ENCODE assay signal across 9 cellular contexts in the genomic region with DNA sequence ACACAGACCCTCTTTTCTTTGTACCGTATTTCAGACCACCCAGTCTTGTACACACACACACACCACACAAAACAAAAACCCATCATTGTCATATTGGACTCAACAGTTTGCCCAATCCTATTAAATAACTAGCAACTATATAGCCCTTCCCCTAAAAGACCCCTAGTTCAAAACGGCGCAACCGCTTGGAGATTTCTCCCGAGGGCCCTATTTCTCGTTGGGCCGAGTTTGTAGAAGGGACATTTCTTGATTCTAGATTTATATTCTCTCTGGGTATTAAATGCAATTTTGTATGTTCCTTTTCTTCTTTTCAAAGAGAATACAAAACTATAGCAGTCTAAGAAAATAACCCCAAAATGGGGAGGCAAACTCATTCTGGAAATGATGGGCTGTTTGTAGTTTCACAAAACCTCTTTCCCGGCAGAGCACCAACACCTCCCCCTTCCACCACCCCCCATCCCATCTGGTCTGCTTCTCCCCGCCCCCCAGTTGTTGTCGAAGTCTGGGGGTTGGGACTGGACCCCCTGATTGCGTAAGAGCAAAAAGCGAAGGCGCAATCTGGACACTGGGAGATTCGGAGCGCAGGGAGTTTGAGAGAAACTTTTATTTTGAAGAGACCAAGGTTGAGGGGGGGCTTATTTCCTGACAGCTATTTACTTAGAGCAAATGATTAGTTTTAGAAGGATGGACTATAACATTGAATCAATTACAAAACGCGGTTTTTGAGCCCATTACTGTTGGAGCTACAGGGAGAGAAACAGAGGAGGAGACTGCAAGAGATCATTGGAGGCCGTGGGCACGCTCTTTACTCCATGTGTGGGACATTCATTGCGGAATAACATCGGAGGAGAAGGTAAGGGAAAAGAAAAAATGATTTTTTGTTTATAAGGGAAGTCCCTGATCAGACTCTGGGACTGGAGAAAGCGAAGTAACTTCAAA. TPM values are rescaled to one million over a fixed set of nuclear protein-coding genes. Genes with fewer than 3 reads are reported as not detected.
DNase-seq lines count a peak whose midpoint lies in the region; ATAC-seq and TF ChIP-seq lines count a peak whose summit lies in the region.
"Had no signal": no experiment of that assay in that cellular context is flagged by ENCODE, and none has a peak within 500 bp of the region (broad histone marks: within the 10 kb centered on the region; RNA-seq: fewer than 3 reads in every experiment).

A gene (plus strand): TSS at position 731 of the 939 bp plus-strand sequence. CDS start 29,476 bp downstream, outside the sequence.

- ATAC-seq in activated T-helper 17 cell treated with anti-CD3 and anti-CD28 coated beads, Interleukin-2, amount 50 U/mL, for 72 hours (replicated peaks), result no peak
- ATAC-seq in right cardiac atrium (peak; percentile 20 to 54), sciatic nerve (peak; percentile 71), HG02870 (IDR thresholded peaks at IDR 0.05; ENCODE audit: unreplicated experiment) (no peak), GM18502 (IDR thresholded peaks at IDR 0.05; ENCODE audit: poor library complexity, unreplicated experiment) (no peak)

- POLR2A ChIA-PET in GM10248 (lab: Yijun Ruan, JAX), result no interaction called here

- H3K4me1 ChIP-seq in right cardiac atrium (ENCODE audit: control insufficient read depth, insufficient read depth, low read length), result peaks cover 7% of the 10 kb centered on the region

- H3K27ac Mint-ChIP-seq in activated T-helper 17 cell treated with anti-CD3 and anti-CD28 coated beads, Interleukin-2, amount 50 U/mL, for 72 hours, result no peak within 1 kb of the TSS

- no peaks in the 10 kb centered on the region for H3K9me3 ChIP-seq in right cardiac atrium (ENCODE audit: control insufficient read depth, low read length)

- H3K27ac ChIP-seq in right cardiac atrium (ENCODE audit: low read length), result peak within 1 kb of the TSS; percentile 41

- intact Hi-C loops in right cardiac atrium (cut with DNase I), result loop anchor here (5.0 to 10.0 kb wide), 7 partner anchors 322 to 1224 kb away; no protein-coding TSS in a partner anchor
- intact Hi-C loops in sciatic nerve (cut with DNase I), result no loop called here

- H3K4me1 Mint-ChIP-seq in activated T-helper 17 cell treated with anti-CD3 and anti-CD28 coated beads, Interleukin-2, amount 50 U/mL, for 72 hours, result peaks cover 5% of the 10 kb centered on the region

- peak within 1 kb of the TSS; percentile 59 for H3K4me3 Mint-ChIP-seq in activated T-helper 17 cell treated with anti-CD3 and anti-CD28 coated beads, Interleukin-2, amount 50 U/mL, for 72 hours

- H3K9me3 Mint-ChIP-seq in activated T-helper 17 cell treated with anti-CD3 and anti-CD28 coated beads, Interleukin-2, amount 50 U/mL, for 72 hours, result no peaks in the 10 kb centered on the region

- DNase-seq in GM04504 (ENCODE audit: low read depth), result peak; percentile 82
- peak; percentile 80 to 91 (median 88) for DNase-seq in right cardiac atrium
- peak; percentile 85 for DNase-seq in sciatic nerve (ENCODE audit: low spot score)
- no peak for DNase-seq in germinal center (ENCODE audit: low spot score)
- DNase-seq in GM10248 (ENCODE audit: extremely low spot score), result no peak

- peaks cover 63% of the 10 kb centered on the region for H3K27me3 Mint-ChIP-seq in activated T-helper 17 cell treated with anti-CD3 and anti-CD28 coated beads, Interleukin-2, amount 50 U/mL, for 72 hours

- peaks cover 6% of the 10 kb centered on the region for H3K36me3 Mint-ChIP-seq in activated T-helper 17 cell treated with anti-CD3 and anti-CD28 coated beads, Interleukin-2, amount 50 U/mL, for 72 hours (ENCODE audit: low read depth)

- WGBS in right cardiac atrium, result 18% methylated on average over 22 of the region's 22 CpGs

- CTCF ChIA-PET in GM10248 (lab: Yijun Ruan, JAX), result interaction anchor here (0.7 to 1.7 kb wide), 4 partner anchors 297 to 320 kb away, joined by 4 to 7 read pairs (median 6); no protein-coding TSS in a partner anchor

- no peak for TF ChIP-seq CTCF in GM10248 (IDR thresholded peaks at IDR 0.05; ENCODE audit: control extremely low read depth, extremely low read depth, low read depth, missing control alignments)

- H3K27me3 ChIP-seq in right cardiac atrium (ENCODE audit: control insufficient read depth, insufficient read depth), result no peaks in the 10 kb centered on the region

- H3K4me3 ChIP-seq in right cardiac atrium (ENCODE audit: low read length), result peak within 1 kb of the TSS; percentile 53

RNA-seq across cellular contexts. Expression of the gene that starts here (rescaled TPM):
- under 1 TPM; 0.50 to 0.56 TPM for total RNA-seq in activated T-helper 17 cell treated with anti-CD3 and anti-CD28 coated beads, Interleukin-2, amount 50 U/mL, for 72 hours
- total RNA-seq in right cardiac atrium (10 to 100 TPM; 43.7 to 76.7 (median 73.6) TPM), sciatic nerve (131 TPM)
- polyA plus RNA-seq in right cardiac atrium, result 15.1 TPM
- total RNA-seq: HT1080 had no signal

Comparison
In these comparisons a context has a peak if more than half of its experiments do, and no peak if none do; other contexts are left out.
1. RNA of the gene that starts here (total RNA-seq): 131 TPM in sciatic nerve (single experiment) and 43.7 to 76.7 TPM in right cardiac atrium; 0.50 to 0.56 TPM in activated T-helper 17 cell treated with anti-CD3 and anti-CD28 coated beads, Interleukin-2, amount 50 U/mL, for 72 hours; every median in the first group is over 10 times any median in the second.
2. DNase-seq: peak in GM04504 (single experiment), right cardiac atrium (3 of 3) and sciatic nerve (single experiment); none in germinal center (single experiment) and GM10248 (single experiment).
3. ATAC-seq: peak in right cardiac atrium (2 of 2) and sciatic nerve (single experiment); none in activated T-helper 17 cell treated with anti-CD3 and anti-CD28 coated beads, Interleukin-2, amount 50 U/mL, for 72 hours (single experiment), HG02870 (single experiment) and GM18502 (single experiment).